1 cellular context compared by ENCODE assay signal in genomic region chr18:63936156-63936931, GRCh38.
TF ChIP-seq lines count a peak whose summit lies in the region.

No MANE protein-coding gene starts in this region.

TF ChIP-seq in HepG2, 621 proteins besides CTCF, POLR2A, EP300 and RAD21 (continued from another document):
- no peak for TF ChIP-seq ZNF484 (CRISPR knock-in tag; IDR thresholded peaks at IDR 0.05; ENCODE audit: borderline replicate concordance, low read depth)
- TF ChIP-seq, protein P1, sequence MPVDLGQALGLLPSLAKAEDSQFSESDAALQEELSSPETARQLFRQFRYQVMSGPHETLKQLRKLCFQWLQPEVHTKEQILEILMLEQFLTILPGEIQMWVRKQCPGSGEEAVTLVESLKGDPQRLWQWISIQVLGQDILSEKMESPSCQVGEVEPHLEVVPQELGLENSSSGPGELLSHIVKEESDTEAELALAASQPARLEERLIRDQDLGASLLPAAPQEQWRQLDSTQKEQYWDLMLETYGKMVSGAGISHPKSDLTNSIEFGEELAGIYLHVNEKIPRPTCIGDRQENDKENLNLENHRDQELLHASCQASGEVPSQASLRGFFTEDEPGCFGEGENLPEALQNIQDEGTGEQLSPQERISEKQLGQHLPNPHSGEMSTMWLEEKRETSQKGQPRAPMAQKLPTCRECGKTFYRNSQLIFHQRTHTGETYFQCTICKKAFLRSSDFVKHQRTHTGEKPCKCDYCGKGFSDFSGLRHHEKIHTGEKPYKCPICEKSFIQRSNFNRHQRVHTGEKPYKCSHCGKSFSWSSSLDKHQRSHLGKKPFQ (CRISPR knock-in tag; IDR thresholded peaks at IDR 0.05; ENCODE audit: insufficient replicate concordance), result no peak
- no peak for TF ChIP-seq MEF2D (CRISPR knock-in tag; IDR thresholded peaks at IDR 0.05)
- TF ChIP-seq SSRP1 (CRISPR knock-in tag; IDR thresholded peaks at IDR 0.05), result no peak
- no peak for TF ChIP-seq ZNF337 (CRISPR knock-in tag; IDR thresholded peaks at IDR 0.05; ENCODE audit: borderline replicate concordance, low read depth)
- TF ChIP-seq NR2C2 (CRISPR knock-in tag; IDR thresholded peaks at IDR 0.05; ENCODE audit: borderline replicate concordance), result no peak
- TF ChIP-seq ZMYM4 (CRISPR knock-in tag; IDR thresholded peaks at IDR 0.05), result 0 out of 2 replicates have a peak, but pooled peaks have one; percentile 41
- no peak for TF ChIP-seq ATRX (CRISPR knock-in tag; IDR thresholded peaks at IDR 0.05; ENCODE audit: borderline replicate concordance)
- no peak for TF ChIP-seq ZNF549 (CRISPR knock-in tag; IDR thresholded peaks at IDR 0.05)
- no peak for TF ChIP-seq ZNF660 (CRISPR knock-in tag; IDR thresholded peaks at IDR 0.05; ENCODE audit: borderline replicate concordance, low read depth)
- TF ChIP-seq KLF9 (CRISPR knock-in tag; IDR thresholded peaks at IDR 0.05; ENCODE audit: low read depth), result no peak
- no peak for TF ChIP-seq ZNF180 (CRISPR knock-in tag; IDR thresholded peaks at IDR 0.05; ENCODE audit: borderline replicate concordance, low read depth)
- no peak for TF ChIP-seq CAMTA2 (CRISPR knock-in tag; IDR thresholded peaks at IDR 0.05; ENCODE audit: borderline replicate concordance)
- no peak for TF ChIP-seq ZNF460 (CRISPR knock-in tag; IDR thresholded peaks at IDR 0.05; ENCODE audit: borderline replicate concordance)
- peak; percentile 25; the same call in 1 of the 2 replicates for TF ChIP-seq NFKB2 (CRISPR knock-in tag; IDR thresholded peaks at IDR 0.05; ENCODE audit: borderline replicate concordance)
- TF ChIP-seq ZNF432 (CRISPR knock-in tag; IDR thresholded peaks at IDR 0.05; ENCODE audit: borderline replicate concordance), result no peak
- TF ChIP-seq ZNF878 (CRISPR knock-in tag; IDR thresholded peaks at IDR 0.05), result no peak
- 0 out of 2 replicates have a peak, but pooled peaks have one; percentile 19 for TF ChIP-seq SALL1 (CRISPR knock-in tag; IDR thresholded peaks at IDR 0.05)
- no peak for TF ChIP-seq GZF1 (CRISPR knock-in tag; IDR thresholded peaks at IDR 0.05)
- TF ChIP-seq, protein P2, sequence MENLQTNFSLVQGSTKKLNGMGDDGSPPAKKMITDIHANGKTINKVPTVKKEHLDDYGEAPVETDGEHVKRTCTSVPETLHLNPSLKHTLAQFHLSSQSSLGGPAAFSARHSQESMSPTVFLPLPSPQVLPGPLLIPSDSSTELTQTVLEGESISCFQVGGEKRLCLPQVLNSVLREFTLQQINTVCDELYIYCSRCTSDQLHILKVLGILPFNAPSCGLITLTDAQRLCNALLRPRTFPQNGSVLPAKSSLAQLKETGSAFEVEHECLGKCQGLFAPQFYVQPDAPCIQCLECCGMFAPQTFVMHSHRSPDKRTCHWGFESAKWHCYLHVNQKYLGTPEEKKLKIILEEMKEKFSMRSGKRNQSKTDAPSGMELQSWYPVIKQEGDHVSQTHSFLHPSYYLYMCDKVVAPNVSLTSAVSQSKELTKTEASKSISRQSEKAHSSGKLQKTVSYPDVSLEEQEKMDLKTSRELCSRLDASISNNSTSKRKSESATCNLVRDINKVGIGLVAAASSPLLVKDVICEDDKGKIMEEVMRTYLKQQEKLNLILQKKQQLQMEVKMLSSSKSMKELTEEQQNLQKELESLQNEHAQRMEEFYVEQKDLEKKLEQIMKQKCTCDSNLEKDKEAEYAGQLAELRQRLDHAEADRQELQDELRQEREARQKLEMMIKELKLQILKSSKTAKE (CRISPR knock-in tag; IDR thresholded peaks at IDR 0.05; ENCODE audit: borderline replicate concordance), result no peak
